ENCODE assay signal across 8 cellular contexts in the genomic region with DNA sequence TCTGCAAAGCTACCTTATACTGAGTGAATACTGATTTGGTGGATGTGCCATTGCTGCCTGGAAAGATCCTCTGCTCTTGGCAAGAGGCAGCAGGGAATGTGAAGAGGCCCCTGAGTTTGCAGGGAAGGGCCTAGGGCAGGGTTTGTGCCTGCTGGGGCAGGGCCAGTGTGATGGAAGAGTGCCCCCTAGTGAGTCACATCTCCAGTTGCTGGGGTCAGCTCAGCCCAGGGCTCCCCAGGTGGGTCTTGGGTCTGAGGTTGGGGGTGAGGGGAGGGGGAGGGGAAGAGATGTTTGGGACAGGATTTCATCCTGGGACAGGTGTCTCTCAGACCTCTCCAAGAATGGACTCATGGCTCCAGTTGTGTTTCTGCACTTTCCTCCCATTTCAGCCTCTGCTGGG. TPM values are rescaled to one million over a fixed set of nuclear protein-coding genes. Genes with fewer than 3 reads are reported as not detected.
A peak's percentile ranks its signal among the peaks of the same experiment; 100 is the strongest.
DNase-seq lines count a peak whose midpoint lies in the region; ATAC-seq and TF ChIP-seq lines count a peak whose summit lies in the region.

No MANE protein-coding gene starts in this region.

- H3K27ac Mint-ChIP-seq in natural killer cell = no peak overlapping the region

- peaks cover 0 to 12% of the 10 kb centered on the region in 2 donors for H3K4me1 Mint-ChIP-seq in natural killer cell

- H3K36me3 Mint-ChIP-seq in natural killer cell = no peaks in the 10 kb centered on the region

- no peaks in the 10 kb centered on the region for H3K9me3 Mint-ChIP-seq in natural killer cell

- no peak overlapping the region for H3K4me3 Mint-ChIP-seq in natural killer cell

- peaks cover 44 to 49% of the 10 kb centered on the region in 2 donors for H3K27me3 Mint-ChIP-seq in natural killer cell (ENCODE audit: low read depth in 2 of 2)

- H3K27me3 ChIP-seq in GM06990 (replicated peaks; ENCODE audit: control insufficient read depth, insufficient read depth, low read length) = peaks cover 5% of the 10 kb centered on the region

- H3K4me3 ChIP-seq in GM06990 (replicated peaks; ENCODE audit: low read depth, low read length) = no peak overlapping the region
- H3K4me3 ChIP-seq in NB4 (ENCODE audit: low read depth, low read length) = no peak overlapping the region

- ATAC-seq in natural killer cell (peak in 1 of 3 donors; percentile 60), HG02678 (IDR thresholded peaks at IDR 0.05; ENCODE audit: unreplicated experiment) (no peak), HG03139 (IDR thresholded peaks at IDR 0.05; ENCODE audit: unreplicated experiment) (no peak)

- DNase-seq in GM06990 (ENCODE audit: extremely low read depth, insufficient read length) = no peak
- DNase-seq in NB4 (ENCODE audit: low read depth) = peak; percentile 53
- DNase-seq in effector CD4-positive, alpha-beta T cell = peak; percentile 8
- DNase-seq in natural killer cell = no peak
- no peak for DNase-seq in LoVo (ENCODE audit: low spot score)
- DNase-seq in DMS153 (lab: John Stamatoyannopoulos, UW) = no peak

- H3K36me3 ChIP-seq in GM06990 (ENCODE audit: control insufficient read depth, insufficient read depth, low read length) = no peaks in the 10 kb centered on the region

- no peak for TF ChIP-seq POLR2A in NB4 (IDR thresholded peaks at IDR 0.05; ENCODE audit: extremely low read depth, insufficient read length)

- intact Hi-C loops in natural killer cell (cut with micrococcal nuclease) = loop anchor here (2.0 to 5.0 kb wide), 2 partner anchors 70 to 166 kb away; no protein-coding TSS in a partner anchor

- TF ChIP-seq CTCF in GM06990 (IDR thresholded peaks at IDR 0.05; ENCODE audit: insufficient read depth, low read length, poor library complexity, severe bottlenecking) = peak; percentile 65
- TF ChIP-seq CTCF in NB4 (IDR thresholded peaks at IDR 0.05; ENCODE audit: low read depth, low read length) = peak; percentile 53
- peak; percentile 16 for TF ChIP-seq CTCF in natural killer cell (IDR thresholded peaks at IDR 0.05)

RNA-seq across cellular contexts. Expression of a gene that starts 4.1 kb away (rescaled TPM):
- total RNA-seq in natural killer cell = not detected

Comparison
In these comparisons a context has a peak if more than half of its experiments do, and no peak if none do; other contexts are left out.
1. DNase-seq: peak in NB4 (single experiment) and effector CD4-positive, alpha-beta T cell (single experiment); none in GM06990 (single experiment), natural killer cell (single experiment), LoVo (single experiment) and DMS153 (single experiment).
2. Peak in every context shown above with its lines, with median percentiles within 50 percentile points of each other: CTCF ChIP-seq.